Comparison of ENCODE assay signal across 11 cellular contexts in the genomic region with DNA sequence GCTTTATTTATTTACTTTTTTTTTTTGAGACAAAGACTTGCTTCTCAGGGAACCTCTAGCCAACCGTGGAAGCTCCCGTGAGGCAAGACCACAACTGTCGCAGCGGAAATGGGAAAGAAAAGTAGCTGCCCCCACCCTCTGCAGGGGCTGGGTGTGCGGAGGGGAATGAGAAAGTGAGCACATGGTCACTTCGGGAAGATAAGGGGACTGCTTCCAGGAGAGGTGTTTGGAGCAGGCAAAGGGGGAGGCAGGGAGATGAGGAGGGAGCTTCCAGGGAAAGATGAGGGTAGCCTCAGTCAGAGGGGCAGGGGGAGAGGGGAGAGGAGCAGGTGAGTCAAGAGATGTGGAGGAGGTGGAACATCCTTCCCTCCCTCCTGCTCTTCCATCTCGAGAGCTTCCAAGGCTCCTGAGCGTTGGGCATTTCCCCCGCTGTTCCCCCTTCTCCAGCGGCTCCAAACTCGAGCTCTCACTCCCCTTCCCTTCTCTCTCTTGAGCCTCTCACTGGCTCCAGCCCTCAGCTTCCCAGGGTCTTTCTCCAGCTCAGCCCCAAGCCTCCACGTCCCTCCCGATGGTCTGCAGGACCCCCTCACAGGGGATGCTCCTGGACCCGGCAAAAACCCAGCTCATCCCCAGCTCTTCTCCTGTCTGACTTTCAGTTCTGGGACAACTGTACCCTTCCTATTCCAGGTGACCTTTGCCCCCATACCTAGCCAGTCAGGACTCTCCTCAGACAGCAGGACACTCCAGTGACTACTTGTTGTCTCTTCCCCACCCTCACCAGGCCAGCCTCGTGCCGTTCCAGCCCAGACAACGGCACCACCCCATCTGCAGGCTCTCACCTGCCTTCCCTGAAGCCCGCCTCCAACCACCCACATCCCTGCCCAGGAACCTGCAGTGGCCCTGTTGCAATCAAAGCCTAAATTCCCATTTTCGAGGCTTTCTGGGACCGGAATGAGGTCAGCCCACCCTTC. TPM values are rescaled to one million over a fixed set of nuclear protein-coding genes. Genes with fewer than 3 reads are reported as not detected.
DNase-seq lines count a peak whose midpoint lies in the region; ATAC-seq and TF ChIP-seq lines count a peak whose summit lies in the region.
"Had no signal": no experiment of that assay in that cellular context is flagged by ENCODE, and none has a peak within 500 bp of the region (broad histone marks: within the 10 kb centered on the region; RNA-seq: fewer than 3 reads in every experiment).

No MANE protein-coding gene starts in this region.

- H2AFZ ChIP-seq in H9 (ENCODE audit: low read length): no peak overlapping the region

- H3K79me2 ChIP-seq in H9 (ENCODE audit: insufficient read depth, low read length): no peaks in the 10 kb centered on the region

- peaks cover 2% of the 10 kb centered on the region for H3K9me3 Mint-ChIP-seq in CD8-positive, alpha-beta T cell
- peaks cover 0 to 5% of the 10 kb centered on the region in 2 experiments; a peak in 2 of 5 replicates for H3K9me3 Mint-ChIP-seq in H9
- H3K9me3 Mint-ChIP-seq in naive thymus-derived CD4-positive, alpha-beta T cell: peaks cover 0 to 3% (median 0%) of the 10 kb centered on the region in 11 donors
- H3K9me3 Mint-ChIP-seq in Calu3 (ENCODE audit: low read depth, unreplicated experiment): no peaks in the 10 kb centered on the region

- H4K5ac ChIP-seq in H9 (ENCODE audit: insufficient read length, low read depth, low read length): no peak overlapping the region

- no peak overlapping the region for H3K56ac ChIP-seq in H9 (ENCODE audit: insufficient read length, low read depth, low read length)

- no peak overlapping the region for H3K9ac ChIP-seq in H9 (ENCODE audit: extremely low read depth, insufficient read length, low read length)

- no peaks in the 10 kb centered on the region for H3K9me3 ChIP-seq in CD8-positive, alpha-beta T cell (ENCODE audit: low read length)
- no peaks in the 10 kb centered on the region for H3K9me3 ChIP-seq in H9 (ENCODE audit: control insufficient read depth, low read depth, low read length)
- H3K9me3 ChIP-seq in naive thymus-derived CD4-positive, alpha-beta T cell (ENCODE audit: control insufficient read depth in 2 of 3, low read length in 3 of 3): no peaks in the 10 kb centered on the region

- H3K4me1 ChIP-seq in CD8-positive, alpha-beta T cell (ENCODE audit: insufficient read depth, low read length): peaks cover 59% of the 10 kb centered on the region
- no peaks in the 10 kb centered on the region; the same call in 1 of the 2 replicates for H3K4me1 ChIP-seq in H9 (ENCODE audit: insufficient read depth, low read length)
- H3K4me1 ChIP-seq in naive thymus-derived CD4-positive, alpha-beta T cell (ENCODE audit: control insufficient read depth in 2 of 2, insufficient read depth in 2 of 2, low read length in 2 of 2): peaks cover 40 to 44% of the 10 kb centered on the region in 2 donors

- no TSS peak for BruUV-seq in Calu3 (replicated peaks; lab: Mats Ljungman, UMichigan)

- H3K27ac Mint-ChIP-seq in CD8-positive, alpha-beta T cell: peak overlapping the region; percentile 96
- H3K27ac Mint-ChIP-seq in H9: peak overlapping the region in 2 of 3 experiments; percentile 44 to 59; a peak in 3 of 7 replicates
- H3K27ac Mint-ChIP-seq in naive thymus-derived CD4-positive, alpha-beta T cell: peak overlapping the region; percentile 59 to 99 (median 95)
- H3K27ac Mint-ChIP-seq in Calu3 (ENCODE audit: unreplicated experiment): no peak overlapping the region

- no peak overlapping the region for H2BK15ac ChIP-seq in H9 (ENCODE audit: low read depth, low read length)

- H3K14ac ChIP-seq in H9 (ENCODE audit: insufficient read depth, low read length): no peak overlapping the region; the same call in 1 of the 2 replicates

- no peak overlapping the region for H2BK12ac ChIP-seq in H9 (ENCODE audit: insufficient read length, low read depth, low read length)

- CTCF ChIA-PET in CD8-positive, alpha-beta T cell (lab: Charles Lee): interaction anchor here (0.5 to 7.1 kb wide), 8 partner anchors 10 to 54 kb away, joined by 3 to 52 read pairs (median 3); no protein-coding TSS in a partner anchor
- CTCF ChIA-PET in naive thymus-derived CD4-positive, alpha-beta T cell (lab: Charles Lee): no interaction called here
- CTCF ChIA-PET in Calu3 (lab: Charles Lee): no interaction called here

- H2BK120ac ChIP-seq in H9 (ENCODE audit: low read depth, low read length, poor library complexity, severe bottlenecking): no peak overlapping the region

- TF ChIP-seq CTCF in CD8-positive, alpha-beta T cell (IDR thresholded peaks at IDR 0.05): no peak
- TF ChIP-seq CTCF in H9 (conservative IDR thresholded peaks at IDR 0.05) (no peak), Calu3 (IDR thresholded peaks at IDR 0.05; ENCODE audit: unreplicated experiment) (no peak)

- H3K4me3 Mint-ChIP-seq in CD8-positive, alpha-beta T cell: peak overlapping the region; percentile 96
- H3K4me3 Mint-ChIP-seq in H9 (no peak overlapping the region; a peak in 1 of 5 replicates), Calu3 (ENCODE audit: low read depth, unreplicated experiment) (no peak overlapping the region)
- peak overlapping the region in 6 of 10 donors; percentile 17 to 89 (median 67) for H3K4me3 Mint-ChIP-seq in naive thymus-derived CD4-positive, alpha-beta T cell

- H4K8ac ChIP-seq in H9 (replicated peaks; ENCODE audit: insufficient read length, low read depth, low read length): no peak overlapping the region

- H3K4me1 Mint-ChIP-seq in CD8-positive, alpha-beta T cell (ENCODE audit: low read depth): peaks cover 58% of the 10 kb centered on the region
- peaks cover 6 to 23% of the 10 kb centered on the region in 2 experiments for H3K4me1 Mint-ChIP-seq in H9
- peaks cover 45 to 80% (median 56%) of the 10 kb centered on the region in 7 donors for H3K4me1 Mint-ChIP-seq in naive thymus-derived CD4-positive, alpha-beta T cell
- peaks cover 12% of the 10 kb centered on the region for H3K4me1 Mint-ChIP-seq in Calu3 (ENCODE audit: low read depth, unreplicated experiment)

- H3K18ac ChIP-seq in H9 (ENCODE audit: insufficient read length, low read depth, low read length): no peak overlapping the region

- H3K23ac ChIP-seq in H9 (ENCODE audit: insufficient read length, low read depth, low read length): no peak overlapping the region

- no peak overlapping the region for H2BK20ac ChIP-seq in H9 (ENCODE audit: low read depth, low read length, poor library complexity, severe bottlenecking)

- H3K79me1 ChIP-seq in H9 (ENCODE audit: insufficient read depth, low read depth, low read length, poor library complexity, severe bottlenecking): no peaks in the 10 kb centered on the region

- POLR2A ChIA-PET in CD8-positive, alpha-beta T cell (lab: Charles Lee): interaction anchor here (5.9 kb wide), 1 partner anchor 24 kb away, joined by 31 read pairs; no protein-coding TSS in a partner anchor
- POLR2A ChIA-PET in naive thymus-derived CD4-positive, alpha-beta T cell (lab: Charles Lee): interaction anchor here (0.9 to 1.8 kb wide), 3 partner anchors 19 to 31 kb away, joined by 3 to 9 read pairs (median 3); no protein-coding TSS in a partner anchor

- no peak overlapping the region for H3K4ac ChIP-seq in H9 (ENCODE audit: low read depth, low read length)

- H3K23me2 ChIP-seq in H9 (ENCODE audit: insufficient read length, low read depth, low read length, poor library complexity, severe bottlenecking): no peaks in the 10 kb centered on the region

- peak overlapping the region; percentile 5 for H3K27ac ChIP-seq in CD8-positive, alpha-beta T cell (ENCODE audit: low read depth, low read length)
- no peak overlapping the region for H3K27ac ChIP-seq in H9 (ENCODE audit: insufficient read length, low read depth, low read length)
- peak overlapping the region; percentile 84 for H3K27ac ChIP-seq in naive thymus-derived CD4-positive, alpha-beta T cell (ENCODE audit: low read depth, low read length)

- no peak overlapping the region for H4K91ac ChIP-seq in H9 (ENCODE audit: insufficient read length, low read depth, low read length)

- H3T11ph ChIP-seq in H9 (ENCODE audit: low read length): no peak overlapping the region

- peaks cover 37% of the 10 kb centered on the region for H3K36me3 ChIP-seq in CD8-positive, alpha-beta T cell (ENCODE audit: insufficient read depth, low read length)
- H3K36me3 ChIP-seq in naive thymus-derived CD4-positive, alpha-beta T cell (ENCODE audit: control insufficient read depth in 2 of 3, insufficient read depth in 3 of 3, low read length in 3 of 3): peaks cover 15 to 36% (median 28%) of the 10 kb centered on the region in 3 experiments

- no peak overlapping the region for H2BK5ac ChIP-seq in H9 (ENCODE audit: insufficient read length, low read length)

- no peak overlapping the region for H3K4me3 ChIP-seq in CD8-positive, alpha-beta T cell (ENCODE audit: low read depth, low read length)
- peak overlapping the region; percentile 22 for H3K4me3 ChIP-seq in naive thymus-derived CD4-positive, alpha-beta T cell (ENCODE audit: low read length)

- H3K27me3 ChIP-seq in CD8-positive, alpha-beta T cell (ENCODE audit: insufficient read depth, low read length): no peaks in the 10 kb centered on the region
- no peaks in the 10 kb centered on the region for H3K27me3 ChIP-seq in H9 (ENCODE audit: insufficient read depth, low read length)
- no peaks in the 10 kb centered on the region for H3K27me3 ChIP-seq in naive thymus-derived CD4-positive, alpha-beta T cell (ENCODE audit: control insufficient read depth in 2 of 2, insufficient read depth in 2 of 2, low read length in 2 of 2)

- WGBS in H9 (ENCODE audit: extremely low coverage, insufficient read length, low lambda C conversion rate): no CpG with 5 or more reads among the region's 20 CpGs

- peaks cover 69% of the 10 kb centered on the region for H3K36me3 Mint-ChIP-seq in CD8-positive, alpha-beta T cell
- H3K36me3 Mint-ChIP-seq in H9 (ENCODE audit: insufficient read depth in 1 of 3, low read depth in 3 of 3) (no peaks in the 10 kb centered on the region; a peak in 1 of 7 replicates), Calu3 (ENCODE audit: insufficient read depth, unreplicated experiment) (no peaks in the 10 kb centered on the region)
- H3K36me3 Mint-ChIP-seq in naive thymus-derived CD4-positive, alpha-beta T cell: peaks cover 0 to 45% (median 5%) of the 10 kb centered on the region in 5 donors

- H4K20me1 ChIP-seq in H9 (ENCODE audit: control insufficient read depth, insufficient read depth, insufficient read length): no peaks in the 10 kb centered on the region

- intact Hi-C loops in CD8-positive, alpha-beta T cell (cut with DNase I, micrococcal nuclease): no loop called here
- intact Hi-C loops in naive thymus-derived CD4-positive, alpha-beta T cell (cut with micrococcal nuclease): loop anchor here in 1 of 2 donors (5.0 kb wide), 1 partner anchor 97 kb away; a partner anchor contains a TSS
- intact Hi-C loops in Calu3 (cut with micrococcal nuclease; ENCODE audit: unreplicated experiment): no loop called here

- ATAC-seq in CD8-positive, alpha-beta T cell: no peak
- ATAC-seq in naive thymus-derived CD4-positive, alpha-beta T cell: no peak
- ATAC-seq in GM21390 (IDR thresholded peaks at IDR 0.05; ENCODE audit: unreplicated experiment): no peak

- no peak overlapping the region for H2AK5ac ChIP-seq in H9 (ENCODE audit: insufficient read length, low read length)

- H3K4me2 ChIP-seq in H9 (ENCODE audit: insufficient read depth, insufficient read length, low read length): no peak overlapping the region

- H3K27me3 Mint-ChIP-seq in CD8-positive, alpha-beta T cell (ENCODE audit: low read depth): no peaks in the 10 kb centered on the region
- H3K27me3 Mint-ChIP-seq in H9 (ENCODE audit: low read depth): peaks cover 18% of the 10 kb centered on the region
- no peaks in the 10 kb centered on the region for H3K27me3 Mint-ChIP-seq in naive thymus-derived CD4-positive, alpha-beta T cell
- H3K27me3 Mint-ChIP-seq in Calu3 (ENCODE audit: unreplicated experiment): peaks cover 94% of the 10 kb centered on the region

- no peak for DNase-seq in CD8-positive, alpha-beta T cell
- DNase-seq in H9 (no peak), astrocyte of the hippocampus (ENCODE audit: low read depth, low spot score) (peak; percentile 22), Calu3 (no peak), SIG-M5 (lab: John Stamatoyannopoulos, UW) (no peak), NCI-H1048 (lab: John Stamatoyannopoulos, UW) (no peak)
- no peak for DNase-seq in naive thymus-derived CD4-positive, alpha-beta T cell
- DNase-seq: GOT3, NCI-H446 had no signal

RNA-seq across cellular contexts. Expression of a gene that starts 4.0 kb away (rescaled TPM):
- 100 to 1,000 TPM; 121 to 129 TPM for total RNA-seq in CD8-positive, alpha-beta T cell
- total RNA-seq in H9 (2021) (0.35 TPM in 2 replicates), Calu3 (2022) (not detected in 2 replicates)
- total RNA-seq in naive thymus-derived CD4-positive, alpha-beta T cell: 100 to 1,000 TPM in 2 of 5 experiments, 10 to 100 TPM in 3; 14.3 to 209 (median 44.1) TPM
- polyA plus RNA-seq in naive thymus-derived CD4-positive, alpha-beta T cell: 10 to 100 TPM; 13.6 to 20.2 TPM

RNA-seq across cellular contexts. Expression of a gene that starts 36.2 kb away (rescaled TPM):
- total RNA-seq in CD8-positive, alpha-beta T cell: under 1 TPM; 0.27 to 0.58 TPM
- total RNA-seq in H9 (2021) (not detected in 2 replicates), Calu3 (2022) (not detected in 2 replicates)
- 1 to 10 TPM in 2 of 5 experiments, under 1 TPM in 3; 0.22 to 3.2 (median 0.32) TPM for total RNA-seq in naive thymus-derived CD4-positive, alpha-beta T cell
- not detected for polyA plus RNA-seq in naive thymus-derived CD4-positive, alpha-beta T cell
- total RNA-seq: cardiac septum had no signal

RNA-seq across cellular contexts. Expression of a gene that starts 42.3 kb away (rescaled TPM):
- total RNA-seq in CD8-positive, alpha-beta T cell: 10 to 100 TPM; 12.0 to 12.9 TPM
- total RNA-seq in H9 (2021): 3.8 and 5.0 TPM in 2 replicates
- total RNA-seq in naive thymus-derived CD4-positive, alpha-beta T cell: 10 to 100 TPM; 12.4 to 27.6 (median 20.2) TPM
- polyA plus RNA-seq in naive thymus-derived CD4-positive, alpha-beta T cell: 1 to 10 TPM; 1.1 to 2.4 TPM
- 6.2 and 7.5 TPM in 2 replicates for total RNA-seq in Calu3 (2022)

Comparison
In these comparisons a context has a peak if more than half of its experiments do, and no peak if none do; other contexts are left out.
1. H3K4me3 Mint-ChIP-seq: peak in CD8-positive, alpha-beta T cell (single experiment) and naive thymus-derived CD4-positive, alpha-beta T cell (6 of 10); none in H9 (0 of 2) and Calu3 (single experiment).
2. RNA of a gene that starts 4.0 kb away (total RNA-seq): 121 to 129 TPM in CD8-positive, alpha-beta T cell and 14.3 to 209 TPM in naive thymus-derived CD4-positive, alpha-beta T cell; 0.35 TPM in H9 and not detected in Calu3; every median in the first group is over 10 times any median in the second.